ENCODE assay signal across 12 cellular contexts in genomic region chr2:110747522-110748488, GRCh38. TPM values are rescaled to one million over a fixed set of nuclear protein-coding genes. Genes with fewer than 3 reads are reported as not detected.
DNase-seq lines count a peak whose midpoint lies in the region; FAIRE-seq and TF ChIP-seq lines count a peak whose summit lies in the region.
"Had no signal": no experiment of that assay in that cellular context is flagged by ENCODE, and none has a peak within 500 bp of the region (broad histone marks: within the 10 kb centered on the region; RNA-seq: fewer than 3 reads in every experiment).

No MANE protein-coding gene starts in this region.

- H2BK15ac ChIP-seq in H1 (ENCODE audit: low read length), result no peak overlapping the region; the same call in 1 of the 2 replicates

- H4K20me1 ChIP-seq in BLaER1 treated with 17β-estradiol and CSF1 and Interleukin-3, amounts not matched to agents 10 nM and 100 nM, result peaks cover 0 to 7% (median 0%) of the 10 kb centered on the region in 11 experiments; a peak in 1 of 22 replicates
- H4K20me1 ChIP-seq in PC-9 (ENCODE audit: insufficient read depth) (no peaks in the 10 kb centered on the region), H1 (replicated peaks in 1 of 2; ENCODE audit: control insufficient read depth in 1 of 2, insufficient read depth in 2 of 2, low read length in 2 of 2) (peaks cover 0 to 2% of the 10 kb centered on the region in 2 experiments)

- H3K4me3 Mint-ChIP-seq in CD14-positive monocyte, result peak overlapping the region in 1 of 2 donors; percentile 46

- peak overlapping the region in 6 of 11 experiments; percentile 0 to 54 (median 22); a peak in 6 of 22 replicates for H3K27ac ChIP-seq in BLaER1 treated with 17β-estradiol and CSF1 and Interleukin-3, amounts not matched to agents 10 nM and 100 nM
- H3K27ac ChIP-seq in PC-9 (peak overlapping the region; percentile 17; the same call in 1 of the 2 replicates), H1 (ENCODE audit: low read depth, low read length) (no peak overlapping the region), testis (no peak overlapping the region)

- H2AK5ac ChIP-seq in H1 (ENCODE audit: low read depth, low read length), result no peak overlapping the region

- no peaks in the 10 kb centered on the region for H3K9me2 ChIP-seq in PC-9 (ENCODE audit: insufficient read depth)

- no peak overlapping the region for H4K5ac ChIP-seq in H1 (ENCODE audit: insufficient read length, low read depth, low read length)

- H3K14ac ChIP-seq in H1 (ENCODE audit: insufficient read length), result no peak overlapping the region

- H2BK12ac ChIP-seq in H1 (ENCODE audit: low read depth, low read length), result no peak overlapping the region; the same call in 1 of the 2 replicates

- H2BK5ac ChIP-seq in H1 (ENCODE audit: low read depth, low read length), result no peak overlapping the region

- no peak overlapping the region for H4K8ac ChIP-seq in H1 (ENCODE audit: extremely low read depth, insufficient read depth, low read length)

- H3K27me3 Mint-ChIP-seq in CD14-positive monocyte (ENCODE audit: low read depth in 3 of 3), result peaks cover 19 to 32% (median 26%) of the 10 kb centered on the region in 3 donors

- no peak overlapping the region for H3K56ac ChIP-seq in H1 (replicated peaks; ENCODE audit: insufficient read length, low read depth, low read length)

- H3K36me3 Mint-ChIP-seq in CD14-positive monocyte, result no peaks in the 10 kb centered on the region

- H3K4ac ChIP-seq in H1 (replicated peaks; ENCODE audit: insufficient read length, low read depth, low read length), result no peak overlapping the region

- no peak for TF ChIP-seq POLR2A in H1 (IDR thresholded peaks at IDR 0.05; ENCODE audit: control extremely low read depth in 1 of 2, low read depth in 2 of 2, low read length in 2 of 2)
- no peak for TF ChIP-seq POLR2A in testis (IDR thresholded peaks at IDR 0.05)

- CTCF ChIA-PET in PC-9 (lab: Charles Lee) (interaction anchor here (0.6 kb wide), 1 partner anchor 632 kb away, joined by 3 read pairs; the partner anchor contains the start of gene MALL), H1 (lab: Charles Lee; ENCODE audit: partially characterized antibody) (interaction anchor here (1.0 to 1.6 kb wide), 3 partner anchors 12 to 69 kb away, joined by 3 read pairs; no protein-coding TSS in a partner anchor)

- peaks cover 0 to 16% (median 0%) of the 10 kb centered on the region in 11 experiments; a peak in 2 of 22 replicates for H3K27me3 ChIP-seq in BLaER1 treated with 17β-estradiol and CSF1 and Interleukin-3, amounts not matched to agents 10 nM and 100 nM
- H3K27me3 ChIP-seq in PC-9 (ENCODE audit: insufficient read depth, low read depth) (no peaks in the 10 kb centered on the region), H1 (replicated peaks in 1 of 4; ENCODE audit: control insufficient read depth in 3 of 4, extremely low read depth in 1 of 4, insufficient read depth in 3 of 4, low read length in 3 of 4) (no peaks in the 10 kb centered on the region), testis (no peaks in the 10 kb centered on the region)

- no peaks in the 10 kb centered on the region for H3K36me3 ChIP-seq in BLaER1 treated with 17β-estradiol and CSF1 and Interleukin-3, amounts not matched to agents 10 nM and 100 nM
- H3K36me3 ChIP-seq in PC-9 (ENCODE audit: low read depth) (no peaks in the 10 kb centered on the region), H1 (ENCODE audit: control insufficient read depth in 2 of 4, insufficient read depth in 4 of 4, low read length in 3 of 4) (peaks cover 0 to 4% (median 0%) of the 10 kb centered on the region in 4 experiments; a peak in 2 of 8 replicates), testis (ENCODE audit: low read depth, missing control alignments) (no peaks in the 10 kb centered on the region)
- H3K36me3 ChIP-seq: esophagus squamous epithelium had no signal

- POLR2A ChIA-PET in PC-9 (lab: Charles Lee; ENCODE audit: unreplicated experiment) (interaction anchor here (0.7 kb wide), 1 partner anchor 59 kb away, joined by 3 read pairs; no protein-coding TSS in a partner anchor), H1 (lab: Charles Lee; ENCODE audit: partially characterized antibody) (interaction anchor here (0.5 to 1.2 kb wide), 5 partner anchors 10 to 110 kb away, joined by 3 to 4 read pairs (median 3); no protein-coding TSS in a partner anchor)

- 79% methylated on average over 8 of the region's 8 CpGs; no CpG with 5 or more reads in 1 of the 2 experiments for WGBS in H1 (ENCODE audit: extremely low coverage in 1 of 2, insufficient coverage in 1 of 2, insufficient read length in 1 of 2, insufficient replicate concordance in 2 of 2, low coverage in 1 of 2, low lambda C conversion rate in 2 of 2, missing lambda C conversion rate in 1 of 2), 2 experiments
- 66 to 71% methylated on average over 8 of the region's 8 CpGs for WGBS in testis, 2 donors

- H3K79me2 ChIP-seq in PC-9 (ENCODE audit: low read depth), result peaks cover 45% of the 10 kb centered on the region
- peaks cover 3 to 75% of the 10 kb centered on the region in 2 experiments; a peak in 3 of 4 replicates for H3K79me2 ChIP-seq in H1 (ENCODE audit: control insufficient read depth in 1 of 2, insufficient read depth in 2 of 2, low read length in 2 of 2)

- H3K79me1 ChIP-seq in H1 (ENCODE audit: low read depth, low read length), result peaks cover 5% of the 10 kb centered on the region

- peaks cover 0 to 13% (median 0%) of the 10 kb centered on the region in 11 experiments; a peak in 7 of 22 replicates for H3K9me3 ChIP-seq in BLaER1 treated with 17β-estradiol and CSF1 and Interleukin-3, amounts not matched to agents 10 nM and 100 nM (replicated peaks in 1 of 11)
- H3K9me3 ChIP-seq in PC-9 (ENCODE audit: insufficient read depth, low read depth), result no peaks in the 10 kb centered on the region
- no peaks in the 10 kb centered on the region for H3K9me3 ChIP-seq in H1 (ENCODE audit: insufficient read depth in 2 of 2, low read depth in 1 of 2, low read length in 1 of 2)
- no peaks in the 10 kb centered on the region for H3K9me3 ChIP-seq in testis
- H3K9me3 ChIP-seq: esophagus squamous epithelium had no signal

- H3K27ac Mint-ChIP-seq in CD14-positive monocyte, result no peak overlapping the region

- peaks cover 8 to 35% (median 27%) of the 10 kb centered on the region in 10 experiments; a peak in 18 of 20 replicates for H3K4me1 ChIP-seq in BLaER1 treated with 17β-estradiol and CSF1 and Interleukin-3, amounts not matched to agents 10 nM and 100 nM
- peaks cover 46% of the 10 kb centered on the region for H3K4me1 ChIP-seq in PC-9 (replicated peaks; ENCODE audit: insufficient read depth)
- peaks cover 12 to 27% (median 23%) of the 10 kb centered on the region in 4 experiments for H3K4me1 ChIP-seq in H1 (replicated peaks in 1 of 4; ENCODE audit: control insufficient read depth in 3 of 4, insufficient read depth in 4 of 4, low read length in 3 of 4)
- no peaks in the 10 kb centered on the region for H3K4me1 ChIP-seq in testis

- no peaks in the 10 kb centered on the region; the same call in 1 of the 2 replicates for H3K23me2 ChIP-seq in H1 (ENCODE audit: low read depth, low read length)

- H3F3A ChIP-seq in PC-9 (ENCODE audit: insufficient read depth, low read depth), result peaks cover 3% of the 10 kb centered on the region; the same call in 1 of the 2 replicates

- peaks cover 0 to 2% (median 0%) of the 10 kb centered on the region in 7 donors for H3K9me3 Mint-ChIP-seq in CD14-positive monocyte

- H3K9ac ChIP-seq in BLaER1 treated with 17β-estradiol and CSF1 and Interleukin-3, amounts not matched to agents 10 nM and 100 nM, result peak overlapping the region in 3 of 11 experiments; percentile 14 to 27 (median 15); a peak in 3 of 22 replicates
- no peak overlapping the region for H3K9ac ChIP-seq in H1 (replicated peaks in 1 of 4; ENCODE audit: extremely low read depth in 1 of 4, low read depth in 3 of 4, low read length in 3 of 4)

- no peak overlapping the region for H3K23ac ChIP-seq in H1 (ENCODE audit: insufficient read length)

- no peak overlapping the region for H3K18ac ChIP-seq in H1 (ENCODE audit: extremely low read depth, low read length)

- peak overlapping the region; percentile 36 to 88 (median 77) for H3K4me2 ChIP-seq in BLaER1 treated with 17β-estradiol and CSF1 and Interleukin-3, amounts not matched to agents 10 nM and 100 nM
- H3K4me2 ChIP-seq in PC-9, result peak overlapping the region; percentile 38
- H3K4me2 ChIP-seq in H1 (ENCODE audit: insufficient read depth in 1 of 2, low read depth in 2 of 2, low read length in 2 of 2), result peak overlapping the region; percentile 2 to 18; a peak in 1 of 4 replicates

- no TSS peak for BruUV-seq in PC-9 (replicated peaks; lab: Mats Ljungman, UMichigan)

- no peak for TF ChIP-seq EP300 in H1 (IDR thresholded peaks at IDR 0.05; ENCODE audit: borderline replicate concordance in 1 of 2, low read depth in 2 of 2, low read length in 2 of 2)

- H2AFZ ChIP-seq in PC-9 (no peak overlapping the region), H1 (ENCODE audit: low read length) (no peak overlapping the region)

- intact Hi-C loops in PC-9 (cut with micrococcal nuclease; ENCODE audit: unreplicated experiment), result loop anchor here (10.0 kb wide), 1 partner anchor 957 kb away; no protein-coding TSS in a partner anchor
- intact Hi-C loops in CD14-positive monocyte (cut with micrococcal nuclease), result no loop called here
- intact Hi-C loops in testis (cut with DNase I; ENCODE audit: low total_unique reads), result no loop called here

- H4K91ac ChIP-seq in H1 (replicated peaks; ENCODE audit: insufficient read length, low read length), result no peak overlapping the region

- H2BK120ac ChIP-seq in H1 (replicated peaks; ENCODE audit: low read depth, low read length), result no peak overlapping the region

- FAIRE-seq in H1 (lab: Jason Lieb, UNC), result peak; percentile 39

- TF ChIP-seq CTCF in PC-9 (conservative IDR thresholded peaks at IDR 0.05) (no peak), H1 (IDR thresholded peaks at IDR 0.05; ENCODE audit: control extremely low read depth in 1 of 3, insufficient read depth in 1 of 3, low read depth in 1 of 3, low read length in 3 of 3) (no peak), CD14-positive monocyte (IDR thresholded peaks at IDR 0.05) (no peak), testis (IDR thresholded peaks at IDR 0.05) (no peak)

- 0 out of 2 replicates have a peak overlapping the region, but pooled peaks have one; percentile 52 for H2BK20ac ChIP-seq in H1 (ENCODE audit: low read length)

- H3K4me1 Mint-ChIP-seq in CD14-positive monocyte, result peaks cover 8% of the 10 kb centered on the region

- H3K4me3 ChIP-seq in BLaER1 treated with 17β-estradiol and CSF1 and Interleukin-3, amounts not matched to agents 10 nM and 100 nM, result no peak overlapping the region; a peak in 1 of 20 replicates
- H3K4me3 ChIP-seq in PC-9 (no peak overlapping the region), H1 (ENCODE audit: extremely low read depth in 1 of 4, insufficient read depth in 2 of 4, low read depth in 3 of 4, low read length in 4 of 4) (no peak overlapping the region), testis (no peak overlapping the region)
- H3K4me3 ChIP-seq: esophagus squamous epithelium had no signal

- DNase-seq in COLO668 (lab: John Stamatoyannopoulos, UW; ENCODE audit: unreplicated experiment) (peak; percentile 60), PC-9 (peak; percentile 67 to 81), H1 (ENCODE audit: low read depth in 1 of 2, low spot score in 2 of 2) (no peak), SKM-1 treated with dmso at 0.1 percent for 144 hours (lab: John Stamatoyannopoulos, UW; ENCODE audit: unreplicated experiment) (no peak), CD14-positive monocyte (ENCODE audit: low spot score) (no peak), testis (no peak)
- DNase-seq: esophagus squamous epithelium, left ventricle myocardium superior had no signal

- TF ChIP-seq RAD21 in H1 (IDR thresholded peaks at IDR 0.05 in 1 of 2, conservative IDR thresholded peaks at IDR 0.05 in 1 of 2; ENCODE audit: low read depth in 2 of 2, low read length in 2 of 2), result no peak

RNA-seq across cellular contexts. Expression of gene ACOXL, which starts 15.4 kb away (rescaled TPM):
- total RNA-seq in PC-9 (2021) (9.1 and 10.7 TPM in 2 replicates), testis (1 to 10 TPM; 5.3 to 7.9 TPM)
- 20.6 and 20.8 TPM in 2 replicates for total RNA-seq in H1 (2021; fragmentation: NEBNext Ultra II Directional; extraction: Animal tissue kit (Norgen Biotek cat#: 25700))
- polyA plus RNA-seq in H1 (2011; rRNA removed) (11.4 and 13.6 TPM in 2 replicates), CD14-positive monocyte (under 1 TPM in 1 of 2 donors, not detected in 1; 0.35 TPM), testis (ENCODE audit: insufficient read depth, low read depth, low replicate concordance) (4.9 TPM)
- polyA plus RNA-seq in H1 (2011; cell fraction: cytosol; rRNA removed), result 18.2 TPM
- 17.3 TPM for polyA plus RNA-seq in H1 (2011; cell fraction: nucleus; rRNA removed)
- polyA plus RNA-seq in H1 (2012, experiment 1 of 2), result 16.1 to 22.6 TPM (median 18.9 TPM) in 4 replicates
- 8.3 TPM for polyA plus RNA-seq in H1 (2012, experiment 2 of 2)
- 4.6 TPM for polyA plus RNA-seq in H1 (2013, experiment 1 of 2)
- 4.5 TPM for polyA plus RNA-seq in H1 (2013, experiment 2 of 2)
- 20.9 and 23.8 TPM in 2 replicates for polyA minus RNA-seq in H1 (2011; rRNA and poly(A)+ RNA removed)
- polyA minus RNA-seq in H1 (2011; cell fraction: cytosol; rRNA and poly(A)+ RNA removed), result 9.3 TPM
- 54.1 TPM for polyA minus RNA-seq in H1 (2011; cell fraction: nucleus; rRNA and poly(A)+ RNA removed)
- total RNA-seq: esophagus squamous epithelium, M059J, subcutaneous adipose tissue had no signal
- polyA plus RNA-seq: neural cell had no signal

Comparison
In these comparisons a context has a peak if more than half of its experiments do, and no peak if none do; other contexts are left out.
1. H3K27ac ChIP-seq: peak in BLaER1 treated with 17β-estradiol and CSF1 and Interleukin-3, amounts not matched to agents 10 nM and 100 nM (6 of 11) and PC-9 (single experiment); none in H1 (single experiment) and testis (0 of 2).
2. H3K4me2 ChIP-seq: peak in every context shown above with its lines; median percentile 77 in BLaER1 treated with 17β-estradiol and CSF1 and Interleukin-3, amounts not matched to agents 10 nM and 100 nM; 38 in PC-9; 10 in H1.
3. DNase-seq: peak in COLO668 (single experiment) and PC-9 (2 of 2); none in H1 (0 of 2), SKM-1 treated with dmso at 0.1 percent for 144 hours (single experiment), CD14-positive monocyte (single experiment) and testis (single experiment).